In genomic region chr3:31481697-31482096, GRCh38 we compare ENCODE assay signal across 30 cellular contexts.
"Had no signal": no experiment of that assay in that cellular context is flagged by ENCODE, and none has a peak within 500 bp of the region (broad histone marks: within the 10 kb centered on the region; RNA-seq: fewer than 3 reads in every experiment).

No MANE protein-coding gene starts in this region.

- H3K4me1 ChIP-seq: ascending aorta, gastroesophageal sphincter, heart left ventricle had no signal

- H3K4me3 Mint-ChIP-seq: activated B cell treated with CpG ODN at 0.5 μM for 24 hours; activated CD4-positive, alpha-beta memory T cell treated with anti-CD3 and anti-CD28 coated beads for 36 hours; activated CD4-positive, alpha-beta T cell treated with anti-CD3 and anti-CD28 coated beads, Interleukin-2, amount 10 ng/mL, durations not matched to agents 24 days and 14 days; activated CD8-positive, alpha-beta memory T cell treated with anti-CD3 and anti-CD28 coated beads, Interleukin-2, amount 10 ng/mL, durations not matched to agents 7 days and 5 days; activated CD8-positive, alpha-beta T cell treated with anti-CD3 and anti-CD28 coated beads, Interleukin-2, amount 10 ng/mL, durations not matched to agents 7 days and 5 days; activated naive CD4-positive, alpha-beta T cell treated with anti-CD3 and anti-CD28 coated beads, Interleukin-2, amount 10 ng/mL, durations not matched to agents 7 days and 5 days; activated naive CD8-positive, alpha-beta T cell treated with anti-CD3 and anti-CD28 coated beads, Interleukin-2, amount 10 ng/mL, durations not matched to agents 7 days and 5 days; brain; effector memory CD8-positive, alpha-beta T cell; T-helper 1 cell treated with Interleukin-12 subunit alpha and Interleukin-12 subunit beta and Interleukin-4 antibody, amounts not matched to agents 30 μg/mL and 1 μg/mL, for 36 hours had no signal

- H3K27me3 ChIP-seq: ascending aorta, esophagus squamous epithelium, gastroesophageal sphincter, heart left ventricle had no signal

- ATAC-seq: activated CD4-positive, CD25-positive, alpha-beta regulatory T cell treated with anti-CD3 and anti-CD28 coated beads, Interleukin-2, amount 50 U/mL, for 24 hours; activated CD8-positive, alpha-beta memory T cell treated with anti-CD3 and anti-CD28 coated beads, Interleukin-2, amount 10 ng/mL, durations not matched to agents 7 days and 5 days; activated CD8-positive, alpha-beta T cell treated with anti-CD3 and anti-CD28 coated beads, Interleukin-2, amount 10 ng/mL, durations not matched to agents 7 days and 5 days; activated naive CD4-positive, alpha-beta T cell treated with anti-CD3 and anti-CD28 coated beads, Interleukin-2, amount 50 U/mL, for 72 hours; effector memory CD8-positive, alpha-beta T cell; gastroesophageal sphincter; heart left ventricle had no signal

- FAIRE-seq: colon had no signal

- H3K27ac Mint-ChIP-seq: activated B cell treated with CpG ODN at 0.5 μM for 24 hours; activated CD4-positive, alpha-beta memory T cell treated with anti-CD3 and anti-CD28 coated beads for 36 hours; activated CD4-positive, alpha-beta T cell treated with anti-CD3 and anti-CD28 coated beads, Interleukin-2, amount 10 ng/mL, durations not matched to agents 24 days and 14 days; activated CD8-positive, alpha-beta memory T cell treated with anti-CD3 and anti-CD28 coated beads, Interleukin-2, amount 10 ng/mL, durations not matched to agents 7 days and 5 days; activated CD8-positive, alpha-beta T cell treated with anti-CD3 and anti-CD28 coated beads, Interleukin-2, amount 10 ng/mL, durations not matched to agents 7 days and 5 days; activated naive CD4-positive, alpha-beta T cell treated with anti-CD3 and anti-CD28 coated beads, Interleukin-2, amount 10 ng/mL, durations not matched to agents 7 days and 5 days; activated naive CD4-positive, alpha-beta T cell treated with anti-CD3 and anti-CD28 coated beads, Interleukin-2, amount 50 U/mL, for 72 hours; activated naive CD8-positive, alpha-beta T cell treated with anti-CD3 and anti-CD28 coated beads, Interleukin-2, amount 10 ng/mL, durations not matched to agents 7 days and 5 days; effector memory CD8-positive, alpha-beta T cell; T-helper 1 cell treated with Interleukin-12 subunit alpha and Interleukin-12 subunit beta and Interleukin-4 antibody, amounts not matched to agents 30 μg/mL and 1 μg/mL, for 36 hours had no signal

- H3K36me3 ChIP-seq: ascending aorta, esophagus squamous epithelium, gastroesophageal sphincter, heart left ventricle, WERI-Rb-1 had no signal

- H3K4me1 Mint-ChIP-seq: activated CD4-positive, alpha-beta T cell treated with anti-CD3 and anti-CD28 coated beads, Interleukin-2, amount 10 ng/mL, durations not matched to agents 24 days and 14 days; activated CD8-positive, alpha-beta memory T cell treated with anti-CD3 and anti-CD28 coated beads, Interleukin-2, amount 10 ng/mL, durations not matched to agents 7 days and 5 days; activated naive CD4-positive, alpha-beta T cell treated with anti-CD3 and anti-CD28 coated beads, Interleukin-2, amount 10 ng/mL, durations not matched to agents 7 days and 5 days; activated naive CD8-positive, alpha-beta T cell treated with anti-CD3 and anti-CD28 coated beads, Interleukin-2, amount 10 ng/mL, durations not matched to agents 7 days and 5 days had no signal

- DNase-seq: activated B cell treated with CpG ODN at 0.5 μM for 24 hours; activated CD4-positive, alpha-beta memory T cell treated with anti-CD3 and anti-CD28 coated beads for 36 hours; activated CD4-positive, alpha-beta T cell treated with anti-CD3 and anti-CD28 coated beads, Interleukin-2, amount 10 ng/mL, durations not matched to agents 24 days and 14 days; activated CD8-positive, alpha-beta memory T cell treated with anti-CD3 and anti-CD28 coated beads, Interleukin-2, amount 10 ng/mL, durations not matched to agents 7 days and 5 days; activated CD8-positive, alpha-beta memory T cell treated with anti-CD3 and anti-CD28 coated beads, Interleukin-2, amount 50 U/mL, for 4 hours; activated CD8-positive, alpha-beta T cell treated with anti-CD3 and anti-CD28 coated beads, Interleukin-2, amount 10 ng/mL, durations not matched to agents 7 days and 5 days; activated gamma-delta T cell; activated naive CD4-positive, alpha-beta T cell; activated naive CD4-positive, alpha-beta T cell treated with anti-CD3 and anti-CD28 coated beads, Interleukin-2, amount 10 ng/mL, durations not matched to agents 7 days and 5 days; activated naive CD8-positive, alpha-beta T cell treated with anti-CD3 and anti-CD28 coated beads, Interleukin-2, amount 10 ng/mL, durations not matched to agents 7 days and 5 days; activated T-cell treated with anti-CD3 and anti-CD28 coated beads, Interleukin-2, amount 50 U/mL, for 1 hour; activated T-cell treated with anti-CD3 and anti-CD28 coated beads, Interleukin-2, amount 50 U/mL, for 48 hours; caudate nucleus; cortex of kidney; dermis blood vessel endothelial cell; effector CD4-positive, alpha-beta T cell; effector memory CD8-positive, alpha-beta T cell; esophagus squamous epithelium; foreskin melanocyte; heart left ventricle; hypothalamus; T-helper 9 cell; WERI-Rb-1 had no signal

- H3K36me3 Mint-ChIP-seq: activated CD4-positive, alpha-beta memory T cell treated with anti-CD3 and anti-CD28 coated beads for 36 hours; activated naive CD4-positive, alpha-beta T cell treated with anti-CD3 and anti-CD28 coated beads, Interleukin-2, amount 10 ng/mL, durations not matched to agents 7 days and 5 days; brain had no signal

- H3K4me3 ChIP-seq: ascending aorta, esophagus squamous epithelium, gastroesophageal sphincter, heart left ventricle had no signal

- H3K27me3 Mint-ChIP-seq: activated CD4-positive, alpha-beta memory T cell treated with anti-CD3 and anti-CD28 coated beads for 36 hours; activated CD8-positive, alpha-beta memory T cell treated with anti-CD3 and anti-CD28 coated beads, Interleukin-2, amount 10 ng/mL, durations not matched to agents 7 days and 5 days; activated naive CD4-positive, alpha-beta T cell treated with anti-CD3 and anti-CD28 coated beads, Interleukin-2, amount 10 ng/mL, durations not matched to agents 7 days and 5 days had no signal

- H3K27ac ChIP-seq: ascending aorta, esophagus squamous epithelium, gastroesophageal sphincter, heart left ventricle, WERI-Rb-1 had no signal

- H3K9me3 ChIP-seq: ascending aorta, esophagus squamous epithelium, gastroesophageal sphincter had no signal
